Comparison of ENCODE assay signal across 11 cellular contexts in the genomic region with DNA sequence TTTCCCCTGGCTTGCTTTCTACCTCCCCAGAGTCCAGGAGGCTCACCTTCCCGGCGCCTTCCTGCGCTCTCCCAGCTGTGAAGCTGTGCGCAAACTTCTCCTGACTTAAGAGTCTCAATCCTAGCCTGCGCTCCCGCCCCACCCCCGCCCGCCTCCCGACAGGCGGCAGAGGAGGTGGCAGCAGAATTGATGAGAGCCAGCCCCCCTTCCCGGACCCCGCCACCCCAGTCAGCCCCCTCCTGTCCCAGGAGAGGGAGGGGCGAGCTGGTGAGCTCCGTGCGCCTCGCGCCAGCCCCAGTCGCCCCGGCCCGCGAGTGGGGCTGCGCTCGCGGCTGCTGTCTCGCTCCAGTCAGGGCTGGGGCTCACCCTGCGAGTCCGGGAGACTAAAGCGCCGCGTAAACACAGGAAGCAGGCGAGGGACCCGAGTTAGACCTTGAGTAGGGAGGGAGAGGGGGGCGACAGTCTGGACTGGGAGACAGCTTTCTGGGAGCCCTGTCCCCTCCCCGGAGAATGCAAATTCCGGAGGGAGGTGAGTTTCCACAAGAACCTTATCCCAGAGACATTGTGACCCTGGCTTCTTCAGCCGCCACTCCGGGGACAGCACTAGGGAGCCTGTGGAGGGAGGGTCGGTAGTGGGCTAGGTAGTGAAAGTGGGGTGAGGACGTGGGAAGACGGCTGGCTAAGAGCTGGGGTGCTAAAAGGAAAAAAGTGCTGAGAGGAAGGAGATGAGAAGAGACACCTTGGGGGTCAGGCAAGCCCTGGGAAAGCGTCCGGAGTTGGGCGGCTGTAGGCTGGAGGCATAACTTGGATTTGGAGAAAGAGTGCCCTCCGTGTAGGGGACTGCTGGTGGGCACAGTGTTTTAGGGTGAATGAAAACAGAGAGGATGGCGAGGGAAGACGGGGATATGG. TPM values are rescaled to one million over a fixed set of nuclear protein-coding genes. Genes with fewer than 3 reads are reported as not detected.
DNase-seq lines count a peak whose midpoint lies in the region; ATAC-seq and TF ChIP-seq lines count a peak whose summit lies in the region.
"Had no signal": no experiment of that assay in that cellular context is flagged by ENCODE, and none has a peak within 500 bp of the region (broad histone marks: within the 10 kb centered on the region; RNA-seq: fewer than 3 reads in every experiment).

A gene (minus strand): TSS at position 79 of the 909 bp plus-strand sequence. CDS start 87,743 bp downstream, outside the sequence.

- TF ChIP-seq CTCF in endodermal cell (conservative IDR thresholded peaks at IDR 0.05), result no peak
- no peak for TF ChIP-seq CTCF in neural cell (IDR thresholded peaks at IDR 0.05; ENCODE audit: poor library complexity, severe bottlenecking)
- no peak for TF ChIP-seq CTCF in activated CD8-positive, alpha-beta T cell treated with anti-CD3 and anti-CD28 coated beads for 36 hours (IDR thresholded peaks at IDR 0.05)
- no peak for TF ChIP-seq CTCF in prostate gland (IDR thresholded peaks at IDR 0.05)

- ATAC-seq in GM21526 (IDR thresholded peaks at IDR 0.05; ENCODE audit: low FRiP score, unreplicated experiment), result no peak
- ATAC-seq in activated CD8-positive, alpha-beta T cell treated with anti-CD3 and anti-CD28 coated beads for 36 hours, result no peak

- no peaks in the 10 kb centered on the region for H3K4me1 ChIP-seq in endodermal cell (ENCODE audit: control insufficient read depth, insufficient read depth, low read length)
- no peaks in the 10 kb centered on the region for H3K4me1 ChIP-seq in prostate gland (replicated peaks)

- H3K27ac Mint-ChIP-seq in IgD-negative memory B cell (no peak within 1 kb of the TSS), endodermal cell (no peak within 1 kb of the TSS)
- H3K27ac Mint-ChIP-seq in activated CD8-positive, alpha-beta T cell treated with anti-CD3 and anti-CD28 coated beads for 36 hours, result no peak within 1 kb of the TSS
- H3K27ac Mint-ChIP-seq: dendritic cell treated with granulocyte-macrophage colony-stimulating factor and Interleukin-4, amounts not matched to agents 40 ng/mL and 50 ng/mL, for 4 days had no signal

- POLR2A ChIA-PET in activated CD8-positive, alpha-beta T cell treated with anti-CD3 and anti-CD28 coated beads for 36 hours (lab: Charles Lee), result interaction anchor here (0.5 kb wide), 1 partner anchor 526 kb away, joined by 3 read pairs; no protein-coding TSS in a partner anchor

- TF ChIP-seq POLR2A in prostate gland (IDR thresholded peaks at IDR 0.05), result no peak

- no peak for TF ChIP-seq RAD21 in neural cell (conservative IDR thresholded peaks at IDR 0.05)

- peaks cover 4% of the 10 kb centered on the region for H3K36me3 ChIP-seq in endodermal cell (ENCODE audit: control insufficient read depth, insufficient read depth, low read length)
- H3K36me3 ChIP-seq in neural cell (ENCODE audit: insufficient read depth, low read length), result no peaks in the 10 kb centered on the region
- H3K36me3 ChIP-seq in prostate gland, result no peaks in the 10 kb centered on the region

- H3K9ac ChIP-seq in endodermal cell (ENCODE audit: extremely low read depth, low read length, poor library complexity, severe bottlenecking) (peak within 1 kb of the TSS; percentile 26), neural cell (ENCODE audit: low read length) (peak within 1 kb of the TSS; percentile 18)

- H3K79me2 ChIP-seq in neural cell (replicated peaks; ENCODE audit: insufficient read depth, low read length), result no peaks in the 10 kb centered on the region

- peak within 1 kb of the TSS; percentile 86 for H3K4me3 ChIP-seq in endodermal cell (ENCODE audit: low read length)
- peak within 1 kb of the TSS; percentile 72 for H3K4me3 ChIP-seq in neural cell (ENCODE audit: low read length)
- H3K4me3 ChIP-seq in prostate gland, result no peak within 1 kb of the TSS

- H3K36me3 Mint-ChIP-seq in IgD-negative memory B cell (no peaks in the 10 kb centered on the region), endodermal cell (ENCODE audit: low read depth) (no peaks in the 10 kb centered on the region)
- no peaks in the 10 kb centered on the region for H3K36me3 Mint-ChIP-seq in activated CD8-positive, alpha-beta T cell treated with anti-CD3 and anti-CD28 coated beads for 36 hours (ENCODE audit: low read depth)

- no peaks in the 10 kb centered on the region for H3F3A ChIP-seq in neural cell (ENCODE audit: insufficient read depth, low read length, poor library complexity, severe bottlenecking)

- TF ChIP-seq EP300 in neural cell (conservative IDR thresholded peaks at IDR 0.05; ENCODE audit: poor library complexity, severe bottlenecking), result no peak

- H3K27ac ChIP-seq in endodermal cell (ENCODE audit: low read depth, low read length) (no peak within 1 kb of the TSS), neural cell (ENCODE audit: low read length) (no peak within 1 kb of the TSS), prostate gland (no peak within 1 kb of the TSS)

- H4K20me1 ChIP-seq in neural cell (ENCODE audit: insufficient read depth), result no peaks in the 10 kb centered on the region

- intact Hi-C loops in activated CD8-positive, alpha-beta T cell treated with anti-CD3 and anti-CD28 coated beads for 36 hours (cut with micrococcal nuclease), result no loop called here
- intact Hi-C loops in prostate gland (cut with DNase I), result no loop called here

- DNase-seq in Caki2 (ENCODE audit: low read depth), result peak; percentile 34
- DNase-seq in endodermal cell, result peak; percentile 86
- no peak for DNase-seq in activated naive CD4-positive, alpha-beta T cell (lab: John Stamatoyannopoulos, UW)
- DNase-seq in activated CD8-positive, alpha-beta T cell treated with anti-CD3 and anti-CD28 coated beads for 36 hours, result no peak
- no peak for DNase-seq in prostate gland (ENCODE audit: low spot score)
- DNase-seq: activated CD8-positive, alpha-beta memory T cell treated with anti-CD3 and anti-CD28 coated beads, Interleukin-2, amount 50 U/mL, for 4 hours; DND-41 had no signal

- H3K27me3 Mint-ChIP-seq in IgD-negative memory B cell (peaks cover 30% of the 10 kb centered on the region), endodermal cell (ENCODE audit: insufficient read depth) (peaks cover 54% of the 10 kb centered on the region)
- peaks cover 29% of the 10 kb centered on the region for H3K27me3 Mint-ChIP-seq in activated CD8-positive, alpha-beta T cell treated with anti-CD3 and anti-CD28 coated beads for 36 hours

- in situ Hi-C loops in Caki2 (cut with HindIII; ENCODE audit: low pct_unique_long_range_greater_than_20kb, low sequenced_read_pairs), result no loop called here

- no peak within 1 kb of the TSS for H2AFZ ChIP-seq in neural cell (ENCODE audit: low read depth, low read length)

- peak within 1 kb of the TSS; percentile 90 for H3K4me2 ChIP-seq in neural cell (ENCODE audit: low read length)

- WGBS in endodermal cell (ENCODE audit: insufficient coverage in 1 of 2, insufficient read length in 1 of 2), 2 experiments, result 2% methylated on average over 10 to 46 of the region's 46 CpGs
- 1% methylated on average over 36 of the region's 46 CpGs for WGBS in prostate gland

- CTCF ChIA-PET in activated CD8-positive, alpha-beta T cell treated with anti-CD3 and anti-CD28 coated beads for 36 hours (lab: Charles Lee), result no interaction called here

- H3K4me3 Mint-ChIP-seq in IgD-negative memory B cell (peak within 1 kb of the TSS in 3 of 4 donors; percentile 67 to 79 (median 70)), endodermal cell (peak within 1 kb of the TSS; percentile 71)
- H3K4me3 Mint-ChIP-seq in activated CD8-positive, alpha-beta T cell treated with anti-CD3 and anti-CD28 coated beads for 36 hours, result no peak within 1 kb of the TSS
- H3K4me3 Mint-ChIP-seq: dendritic cell treated with granulocyte-macrophage colony-stimulating factor and Interleukin-4, amounts not matched to agents 40 ng/mL and 50 ng/mL, for 4 days had no signal

- H3K9me3 ChIP-seq in endodermal cell (ENCODE audit: control insufficient read depth, low read length), result no peaks in the 10 kb centered on the region
- no peaks in the 10 kb centered on the region for H3K9me3 ChIP-seq in neural cell (ENCODE audit: low read length)
- no peaks in the 10 kb centered on the region for H3K9me3 ChIP-seq in prostate gland

- no peaks in the 10 kb centered on the region for H3K9me2 ChIP-seq in neural cell (ENCODE audit: insufficient read depth, low read length)

- H3K27me3 ChIP-seq in endodermal cell (ENCODE audit: control insufficient read depth, insufficient read depth, low read length, poor library complexity, severe bottlenecking) (peaks cover 50% of the 10 kb centered on the region), neural cell (ENCODE audit: insufficient read depth, low read depth, low read length) (peaks cover 60% of the 10 kb centered on the region), prostate gland (replicated peaks; ENCODE audit: insufficient read depth) (peaks cover 14% of the 10 kb centered on the region)

- H3K9me3 Mint-ChIP-seq in IgD-negative memory B cell (no peaks in the 10 kb centered on the region), endodermal cell (no peaks in the 10 kb centered on the region)
- no peaks in the 10 kb centered on the region for H3K9me3 Mint-ChIP-seq in activated CD8-positive, alpha-beta T cell treated with anti-CD3 and anti-CD28 coated beads for 36 hours
- H3K9me3 Mint-ChIP-seq: dendritic cell treated with granulocyte-macrophage colony-stimulating factor and Interleukin-4, amounts not matched to agents 40 ng/mL and 50 ng/mL, for 4 days had no signal

- H3K4me1 Mint-ChIP-seq in IgD-negative memory B cell, result peaks cover 0 to 9% (median 2%) of the 10 kb centered on the region in 3 donors
- H3K4me1 Mint-ChIP-seq in endodermal cell, result peaks cover 24% of the 10 kb centered on the region
- H3K4me1 Mint-ChIP-seq in activated CD8-positive, alpha-beta T cell treated with anti-CD3 and anti-CD28 coated beads for 36 hours (ENCODE audit: low read depth), result no peaks in the 10 kb centered on the region

TF ChIP-seq in neural cell, 6 proteins besides CTCF, POLR2A, EP300 and RAD21 (continues in another document):
- TF ChIP-seq EZH2 (IDR thresholded peaks at IDR 0.05; ENCODE audit: borderline replicate concordance, insufficient read depth, low read length, poor library complexity, severe bottlenecking), result no peak

RNA-seq across cellular contexts. Expression of the gene that starts here (rescaled TPM):
- total RNA-seq in Caki2 (2014; rRNA removed; shearing (Covaris generic); ENCODE audit: low replicate concordance), result 0.14 and 0.57 TPM in 2 replicates
- polyA plus RNA-seq in IgD-negative memory B cell (not detected), neural cell (3.6 TPM in 2 replicates)
- total RNA-seq in endodermal cell (10 to 100 TPM; 16.8 to 17.1 TPM), prostate gland (under 1 TPM in 1 of 2 donors, not detected in 1; 0.45 TPM)
- 1.8 TPM for polyA plus RNA-seq in endodermal cell (2013, experiment 1 of 2)
- 2.6 TPM for polyA plus RNA-seq in endodermal cell (2013, experiment 2 of 2)
- 5.1 and 6.6 TPM in 2 replicates for polyA minus RNA-seq in neural cell
- not detected for total RNA-seq in activated CD8-positive, alpha-beta T cell treated with anti-CD3 and anti-CD28 coated beads for 36 hours

Comparison
In these comparisons a context has a peak if more than half of its experiments do, and no peak if none do; other contexts are left out.
1. RNA of the gene that starts here (total RNA-seq): 16.8 to 17.1 TPM in endodermal cell; 0.14 to 0.57 TPM in Caki2, 0.45 TPM in prostate gland and not detected in activated CD8-positive, alpha-beta T cell treated with anti-CD3 and anti-CD28 coated beads for 36 hours; every median in the first group is over 10 times any median in the second.
2. Peak in DNase-seq in Caki2; RNA of the gene not detected or under 1 TPM.
3. H3K4me3 ChIP-seq: peak in endodermal cell (single experiment) and neural cell (single experiment); none in prostate gland (0 of 2).